Comparison of ENCODE assay signal across 17 cellular contexts in the genomic region with DNA sequence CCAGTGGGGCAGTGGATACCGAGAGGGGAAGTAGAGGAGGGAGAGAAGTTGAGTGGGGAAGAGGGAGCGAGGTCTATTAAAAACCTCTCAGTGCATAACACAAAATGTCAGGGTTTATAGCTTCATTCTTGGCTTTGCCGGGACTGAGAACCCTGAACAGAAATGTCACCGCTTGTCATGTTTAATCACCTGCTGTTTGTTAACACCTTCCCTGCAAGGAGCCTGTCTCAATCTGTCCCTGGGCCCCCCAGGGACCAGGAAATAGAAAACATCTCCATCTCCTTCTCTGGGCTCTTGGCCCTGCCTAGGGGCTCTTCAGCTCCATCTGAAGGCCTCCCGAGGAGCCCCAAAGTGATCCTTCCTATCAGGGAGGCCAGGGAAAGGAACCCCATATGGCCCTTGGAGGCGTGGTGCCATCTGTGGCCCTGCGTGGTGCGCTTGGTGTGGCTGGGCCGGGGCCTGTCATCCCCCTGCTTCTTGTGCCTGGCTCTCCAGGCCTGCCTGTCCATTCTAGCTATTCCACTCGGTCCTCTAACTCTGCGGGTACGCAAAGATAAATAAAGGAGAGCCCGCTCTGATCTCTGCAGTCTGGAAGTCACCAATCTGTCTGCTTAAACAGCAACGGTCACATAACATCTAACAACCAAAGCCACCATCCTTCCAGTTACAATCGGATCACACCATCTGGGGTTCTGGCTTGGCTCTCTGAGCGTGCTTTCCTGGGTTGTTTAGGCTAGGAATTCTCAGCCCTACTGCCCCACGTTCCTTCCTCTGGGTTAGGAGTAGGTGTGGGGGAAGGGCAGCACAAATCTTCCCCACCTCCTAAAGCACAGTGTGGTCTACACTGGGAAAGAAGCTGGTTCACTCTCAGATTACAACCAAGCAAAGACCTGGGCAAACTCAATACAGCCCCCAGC.
DNase-seq lines count a peak whose midpoint lies in the region; ATAC-seq, FAIRE-seq and TF ChIP-seq lines count a peak whose summit lies in the region.
"Had no signal": no experiment of that assay in that cellular context is flagged by ENCODE, and none has a peak within 500 bp of the region (broad histone marks: within the 10 kb centered on the region; RNA-seq: fewer than 3 reads in every experiment).

No MANE protein-coding gene starts in this region.

- H3K9me3 Mint-ChIP-seq in nephron progenitor cell: no peaks in the 10 kb centered on the region
- H3K9me3 Mint-ChIP-seq in naive thymus-derived CD4-positive, alpha-beta T cell: no peaks in the 10 kb centered on the region
- H3K9me3 Mint-ChIP-seq: CD14-positive monocyte; stimulated activated naive CD8-positive, alpha-beta T cell treated with anti-CD3 and anti-CD28 coated beads, Interleukin-15, amount 100 ng/mL, for 72 hours had no signal

- no peak for FAIRE-seq in D721Med (lab: Jason Lieb, UNC)

- intact Hi-C loops in left colon (cut with DNase I, micrococcal nuclease): no loop called here
- intact Hi-C loops in naive thymus-derived CD4-positive, alpha-beta T cell (cut with micrococcal nuclease): no loop called here

- no peak overlapping the region for H3K4me3 ChIP-seq in BLaER1 treated with 17β-estradiol and CSF1 and Interleukin-3, amounts not matched to agents 10 nM and 100 nM
- H3K4me3 ChIP-seq in HEK293 (ENCODE audit: low read depth, low read length): no peak overlapping the region
- H3K4me3 ChIP-seq in naive thymus-derived CD4-positive, alpha-beta T cell (ENCODE audit: low read length): no peak overlapping the region

- H3K36me3 ChIP-seq in BLaER1 treated with 17β-estradiol and CSF1 and Interleukin-3, amounts not matched to agents 10 nM and 100 nM: no peaks in the 10 kb centered on the region
- H3K36me3 ChIP-seq in HEK293 (ENCODE audit: control insufficient read depth in 2 of 2, insufficient read depth in 1 of 2, low read length in 2 of 2): no peaks in the 10 kb centered on the region
- H3K36me3 ChIP-seq in naive thymus-derived CD4-positive, alpha-beta T cell (ENCODE audit: control insufficient read depth in 2 of 3, insufficient read depth in 3 of 3, low read length in 3 of 3): no peaks in the 10 kb centered on the region

- POLR2A ChIA-PET in HEK293 (lab: Yijun Ruan, JAX): no interaction called here
- POLR2A ChIA-PET in naive thymus-derived CD4-positive, alpha-beta T cell (lab: Charles Lee): no interaction called here

- H3K36me3 Mint-ChIP-seq in nephron progenitor cell (ENCODE audit: low read depth): no peaks in the 10 kb centered on the region
- no peaks in the 10 kb centered on the region for H3K36me3 Mint-ChIP-seq in naive thymus-derived CD4-positive, alpha-beta T cell
- H3K36me3 Mint-ChIP-seq: CD14-positive monocyte had no signal

- CTCF ChIA-PET in HEK293 (lab: Yijun Ruan, JAX): interaction anchor here (1.1 kb wide), 1 partner anchor 10 kb away, joined by 4 read pairs; no protein-coding TSS in a partner anchor
- CTCF ChIA-PET in naive thymus-derived CD4-positive, alpha-beta T cell (lab: Charles Lee): no interaction called here

- peak overlapping the region in 1 of 11 experiments; percentile 11; a peak in 1 of 22 replicates for H3K9ac ChIP-seq in BLaER1 treated with 17β-estradiol and CSF1 and Interleukin-3, amounts not matched to agents 10 nM and 100 nM
- H3K9ac ChIP-seq: parathyroid adenoma had no signal

- ATAC-seq in left colon: no peak
- ATAC-seq in naive thymus-derived CD4-positive, alpha-beta T cell: no peak
- ATAC-seq: esophagus mucosa; stimulated activated naive CD8-positive, alpha-beta T cell treated with anti-CD3 and anti-CD28 coated beads, Interleukin-15, amount 100 ng/mL, for 72 hours had no signal

- H3K27ac Mint-ChIP-seq in nephron progenitor cell: no peak overlapping the region
- no peak overlapping the region for H3K27ac Mint-ChIP-seq in naive thymus-derived CD4-positive, alpha-beta T cell

- H4K20me1 ChIP-seq in BLaER1 treated with 17β-estradiol and CSF1 and Interleukin-3, amounts not matched to agents 10 nM and 100 nM: peaks cover 0 to 10% (median 0%) of the 10 kb centered on the region in 11 experiments; a peak in 5 of 22 replicates

- no peaks in the 10 kb centered on the region for H3K9me3 ChIP-seq in BLaER1 treated with 17β-estradiol and CSF1 and Interleukin-3, amounts not matched to agents 10 nM and 100 nM (replicated peaks in 1 of 11)
- H3K9me3 ChIP-seq in HEK293 (ENCODE audit: control insufficient read depth, insufficient read depth, low read depth, low read length): no peaks in the 10 kb centered on the region
- no peaks in the 10 kb centered on the region for H3K9me3 ChIP-seq in naive thymus-derived CD4-positive, alpha-beta T cell (ENCODE audit: control insufficient read depth in 2 of 3, low read length in 3 of 3)

- no peak overlapping the region for H3K27ac ChIP-seq in BLaER1 treated with 17β-estradiol and CSF1 and Interleukin-3, amounts not matched to agents 10 nM and 100 nM
- no peak overlapping the region for H3K27ac ChIP-seq in HEK293 (ENCODE audit: extremely low read depth, low read depth, low read length)
- H3K27ac ChIP-seq in naive thymus-derived CD4-positive, alpha-beta T cell (ENCODE audit: low read depth, low read length): no peak overlapping the region
- H3K27ac ChIP-seq: HL-60, parathyroid adenoma had no signal

- peaks cover 23% of the 10 kb centered on the region for H3K27me3 Mint-ChIP-seq in nephron progenitor cell (ENCODE audit: low read depth, poor library complexity)
- H3K27me3 Mint-ChIP-seq in naive thymus-derived CD4-positive, alpha-beta T cell: no peaks in the 10 kb centered on the region
- H3K27me3 Mint-ChIP-seq: stimulated activated naive CD8-positive, alpha-beta T cell treated with anti-CD3 and anti-CD28 coated beads, Interleukin-15, amount 100 ng/mL, for 72 hours had no signal

- peak; percentile 82 for DNase-seq in cerebellum (ENCODE audit: low spot score)
- no peak for DNase-seq in nephron progenitor cell
- DNase-seq in D721Med (ENCODE audit: insufficient read length, low spot score): no peak
- no peak for DNase-seq in left colon
- DNase-seq in naive thymus-derived CD4-positive, alpha-beta T cell: no peak
- no peak for DNase-seq in nucleus accumbens (lab: John Stamatoyannopoulos, UW)
- DNase-seq: activated CD4-positive, alpha-beta T cell treated with anti-CD3 and anti-CD28 coated beads for 48 hours; MV-4-11; stimulated activated CD4-positive, alpha-beta T cell treated with anti-CD3 and anti-CD28 coated beads, Interleukin-4, amount 100 ng/mL, for 1 hour; stimulated activated naive CD8-positive, alpha-beta T cell treated with anti-CD3 and anti-CD28 coated beads, Interleukin-15, amount 100 ng/mL, for 72 hours; SW 1271 had no signal

- peaks cover 50 to 97% (median 89%) of the 10 kb centered on the region in 10 experiments for H3K4me1 ChIP-seq in BLaER1 treated with 17β-estradiol and CSF1 and Interleukin-3, amounts not matched to agents 10 nM and 100 nM
- peaks cover 8% of the 10 kb centered on the region for H3K4me1 ChIP-seq in HEK293 (ENCODE audit: control insufficient read depth, insufficient read depth, low read length)
- H3K4me1 ChIP-seq in naive thymus-derived CD4-positive, alpha-beta T cell (ENCODE audit: control insufficient read depth in 2 of 2, insufficient read depth in 2 of 2, low read length in 2 of 2): no peaks in the 10 kb centered on the region
- H3K4me1 ChIP-seq: parathyroid adenoma had no signal

- H3K4me3 Mint-ChIP-seq in nephron progenitor cell: peak overlapping the region; percentile 48
- no peak overlapping the region for H3K4me3 Mint-ChIP-seq in naive thymus-derived CD4-positive, alpha-beta T cell
- H3K4me3 Mint-ChIP-seq: CD14-positive monocyte; stimulated activated naive CD8-positive, alpha-beta T cell treated with anti-CD3 and anti-CD28 coated beads, Interleukin-15, amount 100 ng/mL, for 72 hours had no signal

- H3K4me1 Mint-ChIP-seq in nephron progenitor cell: peaks cover 94% of the 10 kb centered on the region
- peaks cover 0 to 13% (median 4%) of the 10 kb centered on the region in 7 donors for H3K4me1 Mint-ChIP-seq in naive thymus-derived CD4-positive, alpha-beta T cell

- no peak for TF ChIP-seq CTCF in HEK293 (tag by site-specific recombination; IDR thresholded peaks at IDR 0.05)
- TF ChIP-seq CTCF in nephron progenitor cell (IDR thresholded peaks at IDR 0.05): no peak
- TF ChIP-seq CTCF in D721Med (IDR thresholded peaks at IDR 0.05; ENCODE audit: insufficient read depth, missing control alignments): no peak

- H3K4me2 ChIP-seq in BLaER1 treated with 17β-estradiol and CSF1 and Interleukin-3, amounts not matched to agents 10 nM and 100 nM: peak overlapping the region in 9 of 11 experiments; percentile 26 to 81 (median 65); a peak in 14 of 22 replicates

- H3K27me3 ChIP-seq in BLaER1 treated with 17β-estradiol and CSF1 and Interleukin-3, amounts not matched to agents 10 nM and 100 nM: peaks cover 0 to 9% (median 0%) of the 10 kb centered on the region in 11 experiments; a peak in 4 of 22 replicates
- no peaks in the 10 kb centered on the region for H3K27me3 ChIP-seq in naive thymus-derived CD4-positive, alpha-beta T cell (ENCODE audit: control insufficient read depth in 2 of 2, insufficient read depth in 2 of 2, low read length in 2 of 2)

TF ChIP-seq in HEK293, 187 proteins besides CTCF, POLR2A, EP300 and RAD21 (continues in another document):
- TF ChIP-seq, protein P1, sequence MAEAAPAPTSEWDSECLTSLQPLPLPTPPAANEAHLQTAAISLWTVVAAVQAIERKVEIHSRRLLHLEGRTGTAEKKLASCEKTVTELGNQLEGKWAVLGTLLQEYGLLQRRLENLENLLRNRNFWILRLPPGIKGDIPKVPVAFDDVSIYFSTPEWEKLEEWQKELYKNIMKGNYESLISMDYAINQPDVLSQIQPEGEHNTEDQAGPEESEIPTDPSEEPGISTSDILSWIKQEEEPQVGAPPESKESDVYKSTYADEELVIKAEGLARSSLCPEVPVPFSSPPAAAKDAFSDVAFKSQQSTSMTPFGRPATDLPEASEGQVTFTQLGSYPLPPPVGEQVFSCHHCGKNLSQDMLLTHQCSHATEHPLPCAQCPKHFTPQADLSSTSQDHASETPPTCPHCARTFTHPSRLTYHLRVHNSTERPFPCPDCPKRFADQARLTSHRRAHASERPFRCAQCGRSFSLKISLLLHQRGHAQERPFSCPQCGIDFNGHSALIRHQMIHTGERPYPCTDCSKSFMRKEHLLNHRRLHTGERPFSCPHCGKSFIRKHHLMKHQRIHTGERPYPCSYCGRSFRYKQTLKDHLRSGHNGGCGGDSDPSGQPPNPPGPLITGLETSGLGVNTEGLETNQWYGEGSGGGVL (tag by site-specific recombination; IDR thresholded peaks at IDR 0.05): peak; percentile 51; the same call in 1 of the 2 replicates
- TF ChIP-seq ZIC2 (tag by site-specific recombination; IDR thresholded peaks at IDR 0.05) (peak; percentile 83), ZBTB20 (tag by site-specific recombination; IDR thresholded peaks at IDR 0.05) (peak; percentile 36; the same call in 1 of the 2 replicates), ZNF132 (tag by site-specific recombination; IDR thresholded peaks at IDR 0.05; ENCODE audit: borderline replicate concordance) (no peak), IKZF3 (tag by site-specific recombination; IDR thresholded peaks at IDR 0.05) (no peak), ZNF768 (tag by site-specific recombination; IDR thresholded peaks at IDR 0.05) (no peak)
